Comparison of ENCODE assay signal across 8 cellular contexts in the genomic region with DNA sequence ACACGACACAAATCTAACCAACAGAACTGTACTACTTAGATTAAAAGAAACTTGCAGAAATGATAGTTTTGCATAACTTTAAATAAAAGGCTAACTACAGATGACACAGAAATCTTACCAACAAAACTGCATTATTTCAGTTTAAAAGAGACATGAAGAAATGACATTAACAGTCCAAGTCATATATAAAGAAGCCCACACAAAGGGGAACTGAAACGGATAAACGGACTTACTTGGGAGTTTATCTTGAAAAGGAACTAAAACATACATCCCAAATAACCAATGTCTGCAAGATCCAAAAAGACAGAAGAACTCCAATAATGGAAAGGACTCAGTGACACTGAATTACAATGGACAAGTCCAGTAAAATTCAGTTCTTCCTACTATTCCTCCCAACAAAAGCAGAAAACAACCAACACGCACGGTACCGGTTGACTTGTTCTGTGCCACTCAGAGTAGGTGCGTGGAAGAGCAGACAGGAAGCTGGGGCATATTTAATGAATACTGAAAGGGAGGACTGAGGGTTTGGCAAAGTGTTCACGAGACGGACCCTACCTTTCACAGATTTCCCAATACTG. TPM values are rescaled to one million over a fixed set of nuclear protein-coding genes. Genes with fewer than 3 reads are reported as not detected.
A peak's percentile ranks its signal among the peaks of the same experiment; 100 is the strongest.
DNase-seq lines count a peak whose midpoint lies in the region; ATAC-seq and TF ChIP-seq lines count a peak whose summit lies in the region.

No MANE protein-coding gene starts in this region.

- peaks cover 6% of the 10 kb centered on the region for H3K9me3 Mint-ChIP-seq in activated CD8-positive, alpha-beta T cell treated with anti-CD3 and anti-CD28 coated beads for 36 hours

- intact Hi-C loops in activated CD8-positive, alpha-beta T cell treated with anti-CD3 and anti-CD28 coated beads for 36 hours (cut with micrococcal nuclease) = no loop called here
- intact Hi-C loops in heart right ventricle (cut with DNase I) = loop anchor here in 1 of 10 donors (5.0 kb wide), 1 partner anchor 480 kb away; no protein-coding TSS in a partner anchor

- peaks cover 22% of the 10 kb centered on the region for H3K4me1 Mint-ChIP-seq in activated CD8-positive, alpha-beta T cell treated with anti-CD3 and anti-CD28 coated beads for 36 hours (ENCODE audit: low read depth)

- H3K9ac ChIP-seq in rectal smooth muscle tissue (ENCODE audit: low read length) = no peak overlapping the region

- WGBS in heart right ventricle, 2 donors = 22 to 35% methylated on average over 9 of the region's 9 CpGs

- H3K36me3 ChIP-seq in heart right ventricle (no peaks in the 10 kb centered on the region), rectal smooth muscle tissue (ENCODE audit: control insufficient read depth, insufficient read depth, low read length) (no peaks in the 10 kb centered on the region)

- CTCF ChIA-PET in activated CD8-positive, alpha-beta T cell treated with anti-CD3 and anti-CD28 coated beads for 36 hours (lab: Charles Lee) = no interaction called here

- peaks cover 0 to 15% (median 0%) of the 10 kb centered on the region in 11 donors for H3K9me3 ChIP-seq in heart right ventricle

- peak; percentile 39 for ATAC-seq in GM19455 (IDR thresholded peaks at IDR 0.05; ENCODE audit: unreplicated experiment)
- ATAC-seq in HG03442 (IDR thresholded peaks at IDR 0.05; ENCODE audit: unreplicated experiment) = peak; percentile 17
- peak; percentile 18 for ATAC-seq in activated CD8-positive, alpha-beta T cell treated with anti-CD3 and anti-CD28 coated beads for 36 hours
- peak in 6 of 8 donors; percentile 26 to 48 (median 36) for ATAC-seq in heart right ventricle

- peaks cover 34% of the 10 kb centered on the region for H3K27me3 Mint-ChIP-seq in activated CD8-positive, alpha-beta T cell treated with anti-CD3 and anti-CD28 coated beads for 36 hours

- H3K4me1 ChIP-seq in heart right ventricle = peaks cover 0 to 27% (median 13%) of the 10 kb centered on the region in 9 donors
- H3K4me1 ChIP-seq in rectal smooth muscle tissue (ENCODE audit: control insufficient read depth, insufficient read depth, low read length) = no peaks in the 10 kb centered on the region

- H3K4me3 ChIP-seq in heart right ventricle (peak overlapping the region; percentile 14 to 91 (median 71)), rectal smooth muscle tissue (ENCODE audit: low read length) (peak overlapping the region; percentile 79)

- H3K27ac ChIP-seq in heart right ventricle (peak overlapping the region in 7 of 10 donors; percentile 55 to 87 (median 64)), rectal smooth muscle tissue (ENCODE audit: low read depth, low read length) (no peak overlapping the region)

- TF ChIP-seq CTCF in activated CD8-positive, alpha-beta T cell treated with anti-CD3 and anti-CD28 coated beads for 36 hours (IDR thresholded peaks at IDR 0.05) = no peak
- TF ChIP-seq CTCF in heart right ventricle (IDR thresholded peaks at IDR 0.05) = no peak

- H3K27ac Mint-ChIP-seq in activated CD8-positive, alpha-beta T cell treated with anti-CD3 and anti-CD28 coated beads for 36 hours = no peak overlapping the region

- DNase-seq in COLO668 (lab: John Stamatoyannopoulos, UW; ENCODE audit: unreplicated experiment) (peak; percentile 40), heart right ventricle (no peak), COR-L47 (lab: John Stamatoyannopoulos, UW) (no peak), middle frontal gyrus (ENCODE audit: extremely low spot score, low spot score) (no peak)
- peak; percentile 11 for DNase-seq in activated CD8-positive, alpha-beta T cell treated with anti-CD3 and anti-CD28 coated beads for 36 hours

- H3K36me3 Mint-ChIP-seq in activated CD8-positive, alpha-beta T cell treated with anti-CD3 and anti-CD28 coated beads for 36 hours (ENCODE audit: low read depth) = peaks cover 4% of the 10 kb centered on the region

- peak overlapping the region; percentile 68 for H3K4me3 Mint-ChIP-seq in activated CD8-positive, alpha-beta T cell treated with anti-CD3 and anti-CD28 coated beads for 36 hours

- POLR2A ChIA-PET in activated CD8-positive, alpha-beta T cell treated with anti-CD3 and anti-CD28 coated beads for 36 hours (lab: Charles Lee) = interaction anchor here (1.5 kb wide), 1 partner anchor 51 kb away, joined by 3 read pairs; no protein-coding TSS in a partner anchor

- H3K27me3 ChIP-seq in heart right ventricle = peaks cover 0 to 16% (median 10%) of the 10 kb centered on the region in 7 donors
- H3K27me3 ChIP-seq in rectal smooth muscle tissue (ENCODE audit: control insufficient read depth, insufficient read depth, low read length) = no peaks in the 10 kb centered on the region

RNA-seq across cellular contexts. Expression of a gene that starts 0.8 kb away (rescaled TPM):
- total RNA-seq in activated CD8-positive, alpha-beta T cell treated with anti-CD3 and anti-CD28 coated beads for 36 hours = 1 to 10 TPM; 3.0 to 5.8 TPM
- total RNA-seq in heart right ventricle = 10 to 100 TPM in 2 of 10 donors, 1 to 10 TPM in 8; 2.1 to 17.8 (median 4.7) TPM
- 1 to 10 TPM; 7.4 to 9.1 TPM for polyA plus RNA-seq in heart right ventricle

Comparison
In these comparisons a context has a peak if more than half of its experiments do, and no peak if none do; other contexts are left out.
1. DNase-seq: peak in COLO668 (single experiment) and activated CD8-positive, alpha-beta T cell treated with anti-CD3 and anti-CD28 coated beads for 36 hours (single experiment); none in heart right ventricle (0 of 2), COR-L47 (single experiment) and middle frontal gyrus (single experiment).
2. Peak in every context shown above with its lines, with median percentiles within 50 percentile points of each other: ATAC-seq.